1 cellular context compared by ENCODE assay signal in the genomic region with DNA sequence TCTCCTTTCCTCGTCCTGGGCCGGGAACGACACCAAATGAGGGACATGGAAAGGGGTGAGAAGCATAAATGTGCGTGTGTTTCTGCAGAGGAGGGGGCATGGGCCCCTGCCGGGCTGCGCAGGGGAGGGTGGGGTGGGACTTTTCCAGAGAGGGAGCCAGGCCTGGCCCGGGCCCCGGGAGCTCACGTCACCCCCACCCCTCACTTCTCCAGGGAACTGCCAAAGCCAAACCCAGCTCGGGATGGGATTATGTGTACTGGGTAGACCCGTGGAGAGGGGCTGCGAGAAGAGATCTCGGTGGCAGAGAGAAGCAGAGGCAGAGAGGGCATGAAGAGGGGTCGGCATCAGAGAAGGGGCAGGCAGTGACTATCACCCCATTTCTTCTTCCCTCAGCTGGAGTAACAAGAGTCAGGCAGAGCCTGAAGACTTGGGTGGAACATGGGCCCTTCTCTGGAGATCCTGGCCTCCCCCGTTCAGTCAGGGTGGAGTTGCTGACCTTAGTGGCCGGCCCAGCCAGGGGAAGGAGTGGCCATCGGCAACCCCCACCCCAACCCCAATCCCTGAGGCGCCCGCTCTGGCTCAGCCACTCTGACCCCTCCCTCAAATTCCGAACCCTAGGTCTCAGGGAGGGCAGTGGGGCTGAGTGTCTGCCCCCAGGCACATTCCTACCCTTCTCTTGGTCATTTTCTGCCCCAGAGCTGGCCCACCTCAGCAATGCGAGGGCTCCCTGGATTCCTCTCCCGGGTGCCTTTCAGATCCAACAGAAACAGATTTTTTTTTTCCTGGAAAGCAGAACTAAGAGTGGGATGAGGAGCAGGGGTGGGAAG.
TF ChIP-seq lines count a peak whose summit lies in the region.

No MANE protein-coding gene starts in this region.

TF ChIP-seq in K562, 482 proteins besides CTCF, POLR2A, EP300 and RAD21 (continued from another document):
- TF ChIP-seq, protein P1, sequence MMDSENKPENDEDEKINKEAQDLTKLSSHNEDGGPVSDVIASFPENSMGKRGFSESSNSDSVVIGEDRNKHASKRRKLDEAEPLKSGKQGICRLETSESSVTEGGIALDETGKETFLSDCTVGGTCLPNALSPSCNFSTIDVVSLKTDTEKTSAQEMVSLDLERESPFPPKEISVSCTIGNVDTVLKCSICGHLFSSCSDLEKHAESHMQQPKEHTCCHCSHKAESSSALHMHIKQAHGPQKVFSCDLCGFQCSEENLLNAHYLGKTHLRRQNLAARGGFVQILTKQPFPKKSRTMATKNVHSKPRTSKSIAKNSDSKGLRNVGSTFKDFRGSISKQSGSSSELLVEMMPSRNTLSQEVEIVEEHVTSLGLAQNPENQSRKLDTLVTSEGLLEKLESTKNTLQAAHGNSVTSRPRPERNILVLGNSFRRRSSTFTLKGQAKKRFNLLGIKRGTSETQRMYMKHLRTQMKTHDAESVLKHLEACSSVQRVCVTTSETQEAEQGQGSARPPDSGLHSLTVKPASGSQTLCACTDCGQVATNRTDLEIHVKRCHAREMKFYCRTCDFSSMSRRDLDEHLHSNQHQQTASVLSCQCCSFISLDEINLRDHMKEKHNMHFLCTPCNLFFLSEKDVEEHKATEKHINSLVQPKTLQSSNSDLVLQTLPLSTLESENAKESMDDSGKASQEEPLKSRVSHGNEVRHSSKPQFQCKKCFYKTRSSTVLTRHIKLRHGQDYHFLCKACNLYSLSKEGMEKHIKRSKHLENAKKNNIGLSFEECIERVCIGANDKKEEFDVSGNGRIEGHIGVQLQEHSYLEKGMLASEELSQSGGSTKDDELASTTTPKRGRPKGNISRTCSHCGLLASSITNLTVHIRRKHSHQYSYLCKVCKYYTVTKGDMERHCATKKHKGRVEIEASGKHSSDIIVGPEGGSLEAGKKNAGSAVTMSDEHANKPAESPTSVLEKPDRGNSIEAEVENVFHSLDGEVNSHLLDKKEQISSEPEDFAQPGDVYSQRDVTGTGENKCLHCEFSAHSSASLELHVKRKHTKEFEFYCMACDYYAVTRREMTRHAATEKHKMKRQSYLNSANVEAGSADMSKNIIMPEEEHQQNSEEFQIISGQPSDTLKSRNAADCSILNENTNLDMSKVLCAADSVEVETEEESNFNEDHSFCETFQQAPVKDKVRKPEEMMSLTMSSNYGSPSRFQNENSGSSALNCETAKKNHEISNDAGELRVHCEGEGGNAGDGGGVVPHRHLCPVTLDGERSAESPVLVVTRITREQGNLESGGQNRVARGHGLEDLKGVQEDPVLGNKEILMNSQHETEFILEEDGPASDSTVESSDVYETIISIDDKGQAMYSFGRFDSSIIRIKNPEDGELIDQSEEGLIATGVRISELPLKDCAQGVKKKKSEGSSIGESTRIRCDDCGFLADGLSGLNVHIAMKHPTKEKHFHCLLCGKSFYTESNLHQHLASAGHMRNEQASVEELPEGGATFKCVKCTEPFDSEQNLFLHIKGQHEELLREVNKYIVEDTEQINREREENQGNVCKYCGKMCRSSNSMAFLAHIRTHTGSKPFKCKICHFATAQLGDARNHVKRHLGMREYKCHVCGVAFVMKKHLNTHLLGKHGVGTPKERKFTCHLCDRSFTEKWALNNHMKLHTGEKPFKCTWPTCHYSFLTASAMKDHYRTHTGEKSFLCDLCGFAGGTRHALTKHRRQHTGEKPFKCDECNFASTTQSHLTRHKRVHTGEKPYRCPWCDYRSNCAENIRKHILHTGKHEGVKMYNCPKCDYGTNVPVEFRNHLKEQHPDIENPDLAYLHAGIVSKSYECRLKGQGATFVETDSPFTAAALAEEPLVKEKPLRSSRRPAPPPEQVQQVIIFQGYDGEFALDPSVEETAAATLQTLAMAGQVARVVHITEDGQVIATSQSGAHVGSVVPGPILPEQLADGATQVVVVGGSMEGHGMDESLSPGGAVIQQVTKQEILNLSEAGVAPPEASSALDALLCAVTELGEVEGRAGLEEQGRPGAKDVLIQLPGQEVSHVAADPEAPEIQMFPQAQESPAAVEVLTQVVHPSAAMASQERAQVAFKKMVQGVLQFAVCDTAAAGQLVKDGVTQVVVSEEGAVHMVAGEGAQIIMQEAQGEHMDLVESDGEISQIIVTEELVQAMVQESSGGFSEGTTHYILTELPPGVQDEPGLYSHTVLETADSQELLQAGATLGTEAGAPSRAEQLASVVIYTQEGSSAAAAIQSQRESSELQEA (IDR thresholded peaks at IDR 0.05; ENCODE audit: low read depth): no peak
- TF ChIP-seq, protein P2, sequence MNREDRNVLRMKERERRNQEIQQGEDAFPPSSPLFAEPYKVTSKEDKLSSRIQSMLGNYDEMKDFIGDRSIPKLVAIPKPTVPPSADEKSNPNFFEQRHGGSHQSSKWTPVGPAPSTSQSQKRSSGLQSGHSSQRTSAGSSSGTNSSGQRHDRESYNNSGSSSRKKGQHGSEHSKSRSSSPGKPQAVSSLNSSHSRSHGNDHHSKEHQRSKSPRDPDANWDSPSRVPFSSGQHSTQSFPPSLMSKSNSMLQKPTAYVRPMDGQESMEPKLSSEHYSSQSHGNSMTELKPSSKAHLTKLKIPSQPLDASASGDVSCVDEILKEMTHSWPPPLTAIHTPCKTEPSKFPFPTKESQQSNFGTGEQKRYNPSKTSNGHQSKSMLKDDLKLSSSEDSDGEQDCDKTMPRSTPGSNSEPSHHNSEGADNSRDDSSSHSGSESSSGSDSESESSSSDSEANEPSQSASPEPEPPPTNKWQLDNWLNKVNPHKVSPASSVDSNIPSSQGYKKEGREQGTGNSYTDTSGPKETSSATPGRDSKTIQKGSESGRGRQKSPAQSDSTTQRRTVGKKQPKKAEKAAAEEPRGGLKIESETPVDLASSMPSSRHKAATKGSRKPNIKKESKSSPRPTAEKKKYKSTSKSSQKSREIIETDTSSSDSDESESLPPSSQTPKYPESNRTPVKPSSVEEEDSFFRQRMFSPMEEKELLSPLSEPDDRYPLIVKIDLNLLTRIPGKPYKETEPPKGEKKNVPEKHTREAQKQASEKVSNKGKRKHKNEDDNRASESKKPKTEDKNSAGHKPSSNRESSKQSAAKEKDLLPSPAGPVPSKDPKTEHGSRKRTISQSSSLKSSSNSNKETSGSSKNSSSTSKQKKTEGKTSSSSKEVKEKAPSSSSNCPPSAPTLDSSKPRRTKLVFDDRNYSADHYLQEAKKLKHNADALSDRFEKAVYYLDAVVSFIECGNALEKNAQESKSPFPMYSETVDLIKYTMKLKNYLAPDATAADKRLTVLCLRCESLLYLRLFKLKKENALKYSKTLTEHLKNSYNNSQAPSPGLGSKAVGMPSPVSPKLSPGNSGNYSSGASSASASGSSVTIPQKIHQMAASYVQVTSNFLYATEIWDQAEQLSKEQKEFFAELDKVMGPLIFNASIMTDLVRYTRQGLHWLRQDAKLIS (CRISPR knock-in tag; IDR thresholded peaks at IDR 0.05): 0 out of 2 replicates have a peak, but pooled peaks have one; percentile 22
- no peak for TF ChIP-seq TBL1XR1 (IDR thresholded peaks at IDR 0.05; ENCODE audit: low read length in 2 of 2)
- no peak for TF ChIP-seq ZNF146 (CRISPR knock-in tag; IDR thresholded peaks at IDR 0.05; ENCODE audit: unreplicated experiment)
- TF ChIP-seq EHMT2 (IDR thresholded peaks at IDR 0.05): no peak
- TF ChIP-seq, protein P3, sequence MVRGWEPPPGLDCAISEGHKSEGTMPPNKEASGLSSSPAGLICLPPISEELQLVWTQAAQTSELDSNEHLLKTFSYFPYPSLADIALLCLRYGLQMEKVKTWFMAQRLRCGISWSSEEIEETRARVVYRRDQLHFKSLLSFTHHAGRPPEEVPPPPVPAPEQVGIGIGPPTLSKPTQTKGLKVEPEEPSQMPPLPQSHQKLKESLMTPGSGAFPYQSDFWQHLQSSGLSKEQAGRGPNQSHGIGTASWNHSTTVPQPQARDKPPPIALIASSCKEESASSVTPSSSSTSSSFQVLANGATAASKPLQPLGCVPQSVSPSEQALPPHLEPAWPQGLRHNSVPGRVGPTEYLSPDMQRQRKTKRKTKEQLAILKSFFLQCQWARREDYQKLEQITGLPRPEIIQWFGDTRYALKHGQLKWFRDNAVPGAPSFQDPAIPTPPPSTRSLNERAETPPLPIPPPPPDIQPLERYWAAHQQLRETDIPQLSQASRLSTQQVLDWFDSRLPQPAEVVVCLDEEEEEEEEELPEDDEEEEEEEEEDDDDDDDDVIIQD (CRISPR knock-in tag; IDR thresholded peaks at IDR 0.05): no peak
- TF ChIP-seq ZNF24 (IDR thresholded peaks at IDR 0.05): no peak
- TF ChIP-seq ZSCAN32 (CRISPR knock-in tag; IDR thresholded peaks at IDR 0.05): no peak
- TF ChIP-seq ESRRB (CRISPR knock-in tag; IDR thresholded peaks at IDR 0.05; ENCODE audit: borderline replicate concordance): no peak
- TF ChIP-seq HMGN3 (IDR thresholded peaks at IDR 0.05; ENCODE audit: borderline replicate concordance, extremely low read depth, insufficient read length, low read depth, low read length): no peak
- TF ChIP-seq SREBF2 (CRISPR knock-in tag; IDR thresholded peaks at IDR 0.05): no peak
- TF ChIP-seq ZNF707 (CRISPR knock-in tag; conservative IDR thresholded peaks at IDR 0.05): no peak
- TF ChIP-seq TEAD4 (IDR thresholded peaks at IDR 0.05; ENCODE audit: low read length): 0 out of 2 replicates have a peak, but pooled peaks have one; percentile 32
- TF ChIP-seq TEAD4 (CRISPR knock-in tag; IDR thresholded peaks at IDR 0.05; ENCODE audit: borderline replicate concordance): no peak
- TF ChIP-seq, protein P4, sequence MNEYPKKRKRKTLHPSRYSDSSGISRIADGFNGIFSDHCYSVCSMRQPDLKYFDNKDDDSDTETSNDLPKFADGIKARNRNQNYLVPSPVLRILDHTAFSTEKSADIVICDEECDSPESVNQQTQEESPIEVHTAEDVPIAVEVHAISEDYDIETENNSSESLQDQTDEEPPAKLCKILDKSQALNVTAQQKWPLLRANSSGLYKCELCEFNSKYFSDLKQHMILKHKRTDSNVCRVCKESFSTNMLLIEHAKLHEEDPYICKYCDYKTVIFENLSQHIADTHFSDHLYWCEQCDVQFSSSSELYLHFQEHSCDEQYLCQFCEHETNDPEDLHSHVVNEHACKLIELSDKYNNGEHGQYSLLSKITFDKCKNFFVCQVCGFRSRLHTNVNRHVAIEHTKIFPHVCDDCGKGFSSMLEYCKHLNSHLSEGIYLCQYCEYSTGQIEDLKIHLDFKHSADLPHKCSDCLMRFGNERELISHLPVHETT (CRISPR knock-in tag; conservative IDR thresholded peaks at IDR 0.05 in 1 of 2, IDR thresholded peaks at IDR 0.05 in 1 of 2): no peak
- no peak for TF ChIP-seq ZNF311 (CRISPR knock-in tag; IDR thresholded peaks at IDR 0.05)
- no peak for TF ChIP-seq NFIX (CRISPR knock-in tag; IDR thresholded peaks at IDR 0.05; ENCODE audit: low read depth)
- no peak for TF ChIP-seq PCBP2 (IDR thresholded peaks at IDR 0.05; ENCODE audit: low read depth, low read length, poor library complexity, severe bottlenecking)
